Comparison of ENCODE assay signal across 20 cellular contexts in genomic region chr9:100070642-100071041, GRCh38. TPM values are rescaled to one million over a fixed set of nuclear protein-coding genes. Genes with fewer than 3 reads are reported as not detected.
DNase-seq lines count a peak whose midpoint lies in the region; TF ChIP-seq lines count a peak whose summit lies in the region.
"Had no signal": no experiment of that assay in that cellular context is flagged by ENCODE, and none has a peak within 500 bp of the region (broad histone marks: within the 10 kb centered on the region; RNA-seq: fewer than 3 reads in every experiment).

No MANE protein-coding gene starts in this region.

- H3K4me1 Mint-ChIP-seq in chondrocyte (ENCODE audit: low read depth): peaks cover 22% of the 10 kb centered on the region

- no peaks in the 10 kb centered on the region for H3K9me3 Mint-ChIP-seq in chondrocyte (ENCODE audit: low read depth)
- H3K9me3 Mint-ChIP-seq: CD4-positive, alpha-beta memory T cell; T-cell had no signal

- H3K9ac ChIP-seq in SU-DHL-6 (ENCODE audit: low read length): no peak overlapping the region

- H3K4me3 ChIP-seq in SU-DHL-6 (ENCODE audit: insufficient read depth, low read length, poor library complexity, severe bottlenecking): no peak overlapping the region
- H3K4me3 ChIP-seq: GM12878, PC-9, SJCRH30 had no signal

- H3K9me2 ChIP-seq in SU-DHL-6 (replicated peaks; ENCODE audit: insufficient read depth, low read length): no peaks in the 10 kb centered on the region

- no peaks in the 10 kb centered on the region; the same call in 1 of the 2 replicates for H4K20me1 ChIP-seq in SU-DHL-6 (ENCODE audit: low read depth, low read length)

- no peaks in the 10 kb centered on the region for H3K9me3 ChIP-seq in SU-DHL-6 (ENCODE audit: insufficient read depth, low read length)

- peak; percentile 7 for DNase-seq in DMS 273 (lab: John Stamatoyannopoulos, UW; ENCODE audit: unreplicated experiment)
- no peak for DNase-seq in DMS 273 treated with DMSO at 0.1 percent for 48 hours (lab: John Stamatoyannopoulos, UW)
- peak; percentile 23 for DNase-seq in HT1080 (ENCODE audit: low read depth)
- peak; percentile 11 for DNase-seq in left kidney (ENCODE audit: low read depth, low spot score)
- no peak for DNase-seq in NCI-H2107 treated with DMSO at 0.1 percent for 48 hours (lab: John Stamatoyannopoulos, UW; ENCODE audit: unreplicated experiment)
- DNase-seq in chondrocyte (ENCODE audit: low spot score): no peak
- DNase-seq in substantia nigra (lab: John Stamatoyannopoulos, UW): no peak
- DNase-seq: CD4-positive, alpha-beta memory T cell; DND-41; NCI-H1105 treated with DMSO at 0.1 percent for 48 hours; NCI-H1694 treated with DMSO at 0.1 percent for 48 hours; NCI-H2107; NCI-H446 treated with DMSO at 0.1 percent for 48 hours; NCI-H748 treated with DMSO at 0.1 percent for 48 hours; PC-9; T-cell had no signal

- no peaks in the 10 kb centered on the region for H3K27me3 Mint-ChIP-seq in chondrocyte (ENCODE audit: low read depth)
- H3K27me3 Mint-ChIP-seq: CD4-positive, alpha-beta memory T cell; T-cell had no signal

- peaks cover 77% of the 10 kb centered on the region for H3K79me2 ChIP-seq in SU-DHL-6 (ENCODE audit: insufficient read depth, low read length)

- H3K27me3 ChIP-seq in SU-DHL-6 (ENCODE audit: low read length): no peaks in the 10 kb centered on the region
- H3K27me3 ChIP-seq: SJCRH30 had no signal

- H3K27ac ChIP-seq in SU-DHL-6 (ENCODE audit: low read depth, low read length) (peak overlapping the region; percentile 26; the same call in 1 of the 2 replicates), substantia nigra (ENCODE audit: low read depth, low read length, poor library complexity, severe bottlenecking) (no peak overlapping the region)
- H3K27ac ChIP-seq: 22Rv1, PC-9, SJCRH30 had no signal

- 0 out of 2 replicates have a peak, but pooled peaks cover 7% of the 10 kb centered on the region for H3F3A ChIP-seq in SU-DHL-6 (ENCODE audit: insufficient read depth)

- H2AFZ ChIP-seq in SU-DHL-6 (ENCODE audit: low read depth, low read length, severe bottlenecking): no peak overlapping the region
- H2AFZ ChIP-seq: PC-9 had no signal

- H3K4me2 ChIP-seq in SU-DHL-6 (ENCODE audit: low read depth, low read length, poor library complexity, severe bottlenecking): peak overlapping the region; percentile 21
- H3K4me2 ChIP-seq: PC-9 had no signal

- no peak overlapping the region for H3K4me3 Mint-ChIP-seq in chondrocyte (ENCODE audit: unreplicated experiment)
- H3K4me3 Mint-ChIP-seq: CD4-positive, alpha-beta memory T cell; T-cell had no signal

- no peak for TF ChIP-seq CTCF in SU-DHL-6 (IDR thresholded peaks at IDR 0.05; ENCODE audit: insufficient read depth, low read length, poor library complexity, severe bottlenecking)
- TF ChIP-seq CTCF in chondrocyte (IDR thresholded peaks at IDR 0.05): no peak

- no peaks in the 10 kb centered on the region for H3K36me3 Mint-ChIP-seq in chondrocyte (ENCODE audit: low read depth)

- H3K36me3 ChIP-seq in SU-DHL-6 (ENCODE audit: low read length): no peaks in the 10 kb centered on the region; the same call in 1 of the 2 replicates

- no peak overlapping the region for H3K27ac Mint-ChIP-seq in chondrocyte (ENCODE audit: unreplicated experiment)
- H3K27ac Mint-ChIP-seq: T-cell had no signal

RNA-seq across cellular contexts. Expression of gene ERP44, which starts 28.2 kb away (rescaled TPM):
- 12.1 and 17.4 TPM in 2 replicates for total RNA-seq in HT1080 (2014; rRNA removed; shearing (Covaris generic))
- 17.3 and 18.2 TPM in 2 replicates for polyA plus RNA-seq in HT1080 (2015; cell fraction: cytosol; rRNA removed)
- polyA plus RNA-seq in HT1080 (2015; cell fraction: nucleus; rRNA removed): 35.5 and 39.7 TPM in 2 replicates
- 16.3 to 23.5 TPM (median 16.6 TPM) in 3 replicates for total RNA-seq in chondrocyte

RNA-seq across cellular contexts. Expression of gene INVS, which starts 28.4 kb away (rescaled TPM):
- total RNA-seq in HT1080 (2014; rRNA removed; shearing (Covaris generic)): 16.5 and 17.3 TPM in 2 replicates
- 11.1 and 11.8 TPM in 2 replicates for polyA plus RNA-seq in HT1080 (2015; cell fraction: cytosol; rRNA removed)
- polyA plus RNA-seq in HT1080 (2015; cell fraction: nucleus; rRNA removed): 12.9 and 14.1 TPM in 2 replicates
- total RNA-seq in chondrocyte: 16.0 to 23.7 TPM (median 16.2 TPM) in 3 replicates

Comparison
In these comparisons a context has a peak if more than half of its experiments do, and no peak if none do; other contexts are left out.
1. DNase-seq: peak in DMS 273 (single experiment), HT1080 (single experiment) and left kidney (single experiment); none in DMS 273 treated with DMSO at 0.1 percent for 48 hours (single experiment), NCI-H2107 treated with DMSO at 0.1 percent for 48 hours (single experiment), chondrocyte (single experiment) and substantia nigra (0 of 49).